In the genomic region with DNA sequence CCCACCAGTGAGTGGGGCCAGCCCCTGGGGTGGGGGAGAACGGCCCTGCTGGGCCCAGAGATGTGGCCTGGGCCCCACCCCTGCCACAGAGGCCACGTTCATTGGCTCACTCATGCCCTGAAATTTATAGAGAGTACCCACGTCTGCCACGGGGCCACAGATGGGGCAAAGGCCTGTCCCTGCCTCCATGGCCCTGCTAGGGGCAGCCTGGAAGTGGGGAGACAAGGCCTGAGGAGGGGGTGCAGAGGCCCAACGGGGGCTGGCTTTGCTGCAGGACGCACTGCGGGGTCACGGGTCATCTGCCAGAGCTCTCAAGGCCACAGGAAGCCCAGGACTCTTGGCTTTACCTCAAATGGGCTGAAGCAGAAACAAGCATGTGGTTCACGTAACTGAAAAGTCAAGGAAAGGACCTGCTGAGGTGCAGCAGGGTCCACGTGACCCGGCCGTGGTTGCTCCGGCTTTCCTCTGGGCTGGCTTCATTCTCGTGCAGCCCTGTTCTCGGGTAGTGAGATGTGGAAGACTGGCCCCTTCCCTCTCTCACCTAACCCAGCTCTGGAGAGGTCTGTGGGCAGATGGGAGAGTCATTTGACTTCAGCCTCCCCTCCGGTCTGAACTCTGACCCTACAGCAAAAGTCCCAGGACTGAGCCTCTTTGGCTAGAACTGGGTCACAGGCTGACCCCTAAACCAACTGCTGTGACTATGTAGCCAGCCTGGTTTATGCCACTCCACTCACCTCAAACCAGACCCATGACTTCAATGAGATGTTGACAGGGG, we compare ENCODE assay signal across 1 cellular context.
TF ChIP-seq lines count a peak whose summit lies in the region.

No MANE protein-coding gene starts in this region.

TF ChIP-seq in H1, 55 proteins besides CTCF, POLR2A, EP300 and RAD21:
- TF ChIP-seq EGR1 (IDR thresholded peaks at IDR 0.05; ENCODE audit: borderline replicate concordance, low read depth, low read length) (0 out of 2 replicates have a peak, but pooled peaks have one; percentile 14), CBX8 (IDR thresholded peaks at IDR 0.05; ENCODE audit: borderline replicate concordance, low read depth, low read length) (no peak)
- TF ChIP-seq, protein P1, sequence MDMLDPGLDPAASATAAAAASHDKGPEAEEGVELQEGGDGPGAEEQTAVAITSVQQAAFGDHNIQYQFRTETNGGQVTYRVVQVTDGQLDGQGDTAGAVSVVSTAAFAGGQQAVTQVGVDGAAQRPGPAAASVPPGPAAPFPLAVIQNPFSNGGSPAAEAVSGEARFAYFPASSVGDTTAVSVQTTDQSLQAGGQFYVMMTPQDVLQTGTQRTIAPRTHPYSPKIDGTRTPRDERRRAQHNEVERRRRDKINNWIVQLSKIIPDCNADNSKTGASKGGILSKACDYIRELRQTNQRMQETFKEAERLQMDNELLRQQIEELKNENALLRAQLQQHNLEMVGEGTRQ (IDR thresholded peaks at IDR 0.05; ENCODE audit: low read length) = no peak
